29 cellular contexts compared by ENCODE assay signal in genomic region chrX:121323337-121323736, GRCh38.
"Had no signal": no experiment of that assay in that cellular context is flagged by ENCODE, and none has a peak within 500 bp of the region (broad histone marks: within the 10 kb centered on the region; RNA-seq: fewer than 3 reads in every experiment).

No MANE protein-coding gene starts in this region.

- H3K4me1 ChIP-seq: stomach, suprapubic skin, testis, tibial artery, tibial nerve, transverse colon, upper lobe of left lung, upper lobe of right lung, uterus, vagina had no signal

- H3K27ac Mint-ChIP-seq: stimulated activated effector memory CD8-positive, alpha-beta T cell treated with anti-CD3 and anti-CD28 coated beads, Interleukin-12 subunit alpha, Interleukin-12 subunit beta, amount 100 ng/mL, for 72 hours; stimulated activated memory B cell treated with anti-CD40 and anti-IgM and Interleukin-4, amounts not matched to agents 10 μg/mL and 1 μg/mL and 100 μg/mL, for 72 hours; stimulated activated naive B cell treated with anti-CD40 and anti-IgM and Interleukin-4, amounts not matched to agents 10 μg/mL and 1 μg/mL and 100 μg/mL, for 72 hours; stimulated activated naive CD8-positive, alpha-beta T cell treated with anti-CD3 and anti-CD28 coated beads, Interleukin-15, amount 100 ng/mL, for 72 hours; stimulated activated naive CD8-positive, alpha-beta T cell treated with anti-CD3 and anti-CD28 coated beads, Interleukin-15, Interleukin-2, amounts not matched to agents 100 ng/mL and 50 ng/mL, for 24 hours; type B pancreatic cell had no signal

- FAIRE-seq: urothelium cell line had no signal

- H3K27me3 Mint-ChIP-seq: stimulated activated memory B cell treated with anti-CD40 and anti-IgM and Interleukin-4, amounts not matched to agents 10 μg/mL and 1 μg/mL and 100 μg/mL, for 72 hours; stimulated activated naive CD8-positive, alpha-beta T cell treated with anti-CD3 and anti-CD28 coated beads, Interleukin-15, amount 100 ng/mL, for 72 hours; type B pancreatic cell had no signal

- H3K9me3 Mint-ChIP-seq: stimulated activated effector memory CD8-positive, alpha-beta T cell treated with anti-CD3 and anti-CD28 coated beads, Interleukin-12 subunit alpha, Interleukin-12 subunit beta, amount 100 ng/mL, for 72 hours; stimulated activated memory B cell treated with anti-CD40 and anti-IgM and Interleukin-4, amounts not matched to agents 10 μg/mL and 1 μg/mL and 100 μg/mL, for 72 hours; stimulated activated naive B cell treated with anti-CD40 and anti-IgM and Interleukin-4, amounts not matched to agents 10 μg/mL and 1 μg/mL and 100 μg/mL, for 72 hours; stimulated activated naive CD8-positive, alpha-beta T cell treated with anti-CD3 and anti-CD28 coated beads, Interleukin-15, amount 100 ng/mL, for 72 hours; stimulated activated naive CD8-positive, alpha-beta T cell treated with anti-CD3 and anti-CD28 coated beads, Interleukin-15, Interleukin-2, amounts not matched to agents 100 ng/mL and 50 ng/mL, for 24 hours had no signal

- H3K4me3 Mint-ChIP-seq: stimulated activated effector memory CD8-positive, alpha-beta T cell treated with anti-CD3 and anti-CD28 coated beads, Interleukin-12 subunit alpha, Interleukin-12 subunit beta, amount 100 ng/mL, for 72 hours; stimulated activated memory B cell treated with anti-CD40 and anti-IgM and Interleukin-4, amounts not matched to agents 10 μg/mL and 1 μg/mL and 100 μg/mL, for 72 hours; stimulated activated naive B cell treated with anti-CD40 and anti-IgM and Interleukin-4, amounts not matched to agents 10 μg/mL and 1 μg/mL and 100 μg/mL, for 72 hours; stimulated activated naive CD8-positive, alpha-beta T cell treated with anti-CD3 and anti-CD28 coated beads, Interleukin-15, amount 100 ng/mL, for 72 hours; stimulated activated naive CD8-positive, alpha-beta T cell treated with anti-CD3 and anti-CD28 coated beads, Interleukin-15, Interleukin-2, amounts not matched to agents 100 ng/mL and 50 ng/mL, for 24 hours; type B pancreatic cell had no signal

- H3K4me3 ChIP-seq: stomach, suprapubic skin, testis, thoracic aorta, thyroid gland, tibial artery, tibial nerve, transverse colon, upper lobe of left lung, upper lobe of right lung, uterus, vagina had no signal

- ATAC-seq: stimulated activated effector memory CD8-positive, alpha-beta T cell treated with anti-CD3 and anti-CD28 coated beads, Interleukin-12 subunit alpha, Interleukin-12 subunit beta, amount 100 ng/mL, for 72 hours; stimulated activated memory B cell treated with anti-CD40 and anti-IgM and Interleukin-4, amounts not matched to agents 10 μg/mL and 1 μg/mL and 100 μg/mL, for 72 hours; stimulated activated naive B cell treated with anti-CD40 and anti-IgM and Interleukin-4, amounts not matched to agents 10 μg/mL and 1 μg/mL and 100 μg/mL, for 72 hours; stimulated activated naive CD8-positive, alpha-beta T cell treated with anti-CD3 and anti-CD28 coated beads, Interleukin-15, amount 100 ng/mL, for 72 hours; stimulated activated naive CD8-positive, alpha-beta T cell treated with anti-CD3 and anti-CD28 coated beads, Interleukin-15, Interleukin-2, amounts not matched to agents 100 U/mL and 50 U/mL, for 24 hours; upper lobe of right lung had no signal

- H3K36me3 ChIP-seq: stomach, suprapubic skin, thoracic aorta, thyroid gland, tibial artery, tibial nerve, transverse colon, upper lobe of left lung, upper lobe of right lung, uterus, vagina had no signal

- DNase-seq: stimulated activated CD4-positive, alpha-beta T cell treated with anti-CD3 and anti-CD28 coated beads, Interleukin-2, amount 100 ng/mL, for 48 hours; stimulated activated CD4-positive, alpha-beta T cell treated with anti-CD3 and anti-CD28 coated beads, Interleukin-4, amount 100 ng/mL, for 1 hour; stimulated activated CD4-positive, alpha-beta T cell treated with anti-CD3 and anti-CD28 coated beads, Interleukin-4, amount 100 ng/mL, for 24 hours; stimulated activated CD4-positive, alpha-beta T cell treated with anti-CD3 and anti-CD28 coated beads, Interleukin-4, amount 100 ng/mL, for 4 hours; stimulated activated CD8-positive, alpha-beta memory T cell treated with anti-CD3 and anti-CD28 coated beads, Interleukin-4, amount 100 ng/mL, for 48 hours; stimulated activated naive B cell treated with anti-CD40 and anti-IgM and Interleukin-4, amounts not matched to agents 10 μg/mL and 1 μg/mL and 100 μg/mL, for 72 hours; stimulated activated naive CD4-positive, alpha-beta T cell; stimulated activated naive CD4-positive, alpha-beta T cell treated with Interleukin-2 at 50 U/mL for 16 hours; stimulated activated naive CD8-positive, alpha-beta T cell treated with anti-CD3 and anti-CD28 coated beads, Interleukin-15, amount 100 ng/mL, for 72 hours; stimulated activated naive CD8-positive, alpha-beta T cell treated with anti-CD3 and anti-CD28 coated beads, Interleukin-15, Interleukin-2, amounts not matched to agents 100 U/mL and 50 U/mL, for 24 hours; stomach; substantia nigra; testis; thyroid gland; tibial artery; transverse colon; trophoblast cell; upper lobe of left lung; upper lobe of right lung; uterus had no signal

- H3K27me3 ChIP-seq: stomach, suprapubic skin, testis, thyroid gland, tibial artery, tibial nerve, transverse colon, upper lobe of left lung, upper lobe of right lung, uterus, vagina had no signal

- H3K36me3 Mint-ChIP-seq: stimulated activated effector memory CD8-positive, alpha-beta T cell treated with anti-CD3 and anti-CD28 coated beads, Interleukin-12 subunit alpha, Interleukin-12 subunit beta, amount 100 ng/mL, for 72 hours; stimulated activated memory B cell treated with anti-CD40 and anti-IgM and Interleukin-4, amounts not matched to agents 10 μg/mL and 1 μg/mL and 100 μg/mL, for 72 hours; stimulated activated naive B cell treated with anti-CD40 and anti-IgM and Interleukin-4, amounts not matched to agents 10 μg/mL and 1 μg/mL and 100 μg/mL, for 72 hours; type B pancreatic cell had no signal

- H3K9me3 ChIP-seq: stomach, suprapubic skin, testis, thoracic aorta, thyroid gland, tibial artery, tibial nerve, transverse colon, upper lobe of left lung, upper lobe of right lung, uterus, vagina had no signal

- H3K4me1 Mint-ChIP-seq: stimulated activated effector memory CD8-positive, alpha-beta T cell treated with anti-CD3 and anti-CD28 coated beads, Interleukin-12 subunit alpha, Interleukin-12 subunit beta, amount 100 ng/mL, for 72 hours; stimulated activated memory B cell treated with anti-CD40 and anti-IgM and Interleukin-4, amounts not matched to agents 10 μg/mL and 1 μg/mL and 100 μg/mL, for 72 hours; stimulated activated naive B cell treated with anti-CD40 and anti-IgM and Interleukin-4, amounts not matched to agents 10 μg/mL and 1 μg/mL and 100 μg/mL, for 72 hours; stimulated activated naive CD8-positive, alpha-beta T cell treated with anti-CD3 and anti-CD28 coated beads, Interleukin-15, amount 100 ng/mL, for 72 hours had no signal

- H3K27ac ChIP-seq: stomach, suprapubic skin, testis, thoracic aorta, thyroid gland, tibial artery, tibial nerve, transverse colon, upper lobe of left lung, upper lobe of right lung, uterus, vagina had no signal
